30 cellular contexts compared by ENCODE assay signal in genomic region chr13:96346846-96347367, GRCh38.
A peak's percentile ranks its signal among the peaks of the same experiment; 100 is the strongest.
DNase-seq lines count a peak whose midpoint lies in the region; ATAC-seq and TF ChIP-seq lines count a peak whose summit lies in the region.
"Had no signal": no experiment of that assay in that cellular context is flagged by ENCODE, and none has a peak within 500 bp of the region (broad histone marks: within the 10 kb centered on the region; RNA-seq: fewer than 3 reads in every experiment).

No MANE protein-coding gene starts in this region.

- DNase-seq in SK-N-SH (peak; percentile 51), BE2C (peak; percentile 74), mesendoderm (peak; percentile 40), colonic mucosa (no peak), occipital lobe (lab: John Stamatoyannopoulos, UW) (no peak)
- DNase-seq: 8988T; ACHN; AML-193; C1 segment of cervical spinal cord; Caco-2; Calu3; CD4-positive, alpha-beta memory T cell; CD4-positive, alpha-beta T cell; CD4-positive, CD25-positive, alpha-beta regulatory T cell; CD8-positive, alpha-beta memory T cell; CD8-positive, alpha-beta T cell; COR-L47; DMS 273 treated with DMSO at 0.1 percent for 48 hours; DMS153; DMS53; DMS79; DMS79 treated with DMSO at 0.1 percent for 48 hours; DND-41; EL had no signal

- no peak overlapping the region for H3K23ac ChIP-seq in mesendoderm (ENCODE audit: low read length)

- TF ChIP-seq RAD21 in SK-N-SH (IDR thresholded peaks at IDR 0.05; ENCODE audit: low read length): peak; percentile 27

- no peak overlapping the region for H2AFZ ChIP-seq in SK-N-SH (ENCODE audit: low read depth)

- POLR2A ChIA-PET in SK-N-SH (lab: Yijun Ruan, JAX): no interaction called here

- CTCF ChIA-PET in SK-N-SH (lab: Yijun Ruan, JAX): interaction anchor here (1.4 kb wide), 1 partner anchor 470 kb away, joined by 5 read pairs; no protein-coding TSS in a partner anchor

- no peaks in the 10 kb centered on the region for H3K79me2 ChIP-seq in SK-N-SH (ENCODE audit: insufficient read depth)
- no peaks in the 10 kb centered on the region for H3K79me2 ChIP-seq in mesendoderm (ENCODE audit: control insufficient read depth, insufficient read depth, low read length)

- H3K56ac ChIP-seq in mesendoderm (ENCODE audit: low read length): no peak overlapping the region

- WGBS in SK-N-SH (ENCODE audit: low lambda C conversion rate): 34% methylated on average over 5 of the region's 5 CpGs
- WGBS in mesendoderm (ENCODE audit: extremely low coverage, insufficient coverage, low lambda C conversion rate): no CpG with 5 or more reads among the region's 5 CpGs

- no peaks in the 10 kb centered on the region for H4K20me1 ChIP-seq in SK-N-SH (ENCODE audit: insufficient read depth)
- H4K20me1 ChIP-seq: BLaER1; BLaER1 treated with 17β-estradiol and CSF1 and Interleukin-3, amounts not matched to agents 10 nM and 100 nM had no signal

- no peaks in the 10 kb centered on the region for H3F3A ChIP-seq in SK-N-SH (replicated peaks; ENCODE audit: insufficient read depth)

- intact Hi-C loops in colonic mucosa (cut with DNase I): no loop called here

- H3K9ac ChIP-seq in SK-N-SH (no peak overlapping the region), mesendoderm (ENCODE audit: low read length) (no peak overlapping the region), colonic mucosa (ENCODE audit: low read depth in 2 of 2, low read length in 2 of 2) (no peak overlapping the region)
- H3K9ac ChIP-seq: BLaER1; BLaER1 treated with 17β-estradiol and CSF1 and Interleukin-3, amounts not matched to agents 10 nM and 100 nM had no signal

- no peak overlapping the region for H2AK5ac ChIP-seq in mesendoderm (ENCODE audit: low read length)

- no peaks in the 10 kb centered on the region for H3K36me3 ChIP-seq in SK-N-SH (replicated peaks in 1 of 2; ENCODE audit: control insufficient read depth in 1 of 2, insufficient read depth in 2 of 2, low read length in 1 of 2)
- no peaks in the 10 kb centered on the region for H3K36me3 ChIP-seq in BE2C
- no peaks in the 10 kb centered on the region for H3K36me3 ChIP-seq in mesendoderm (ENCODE audit: control insufficient read depth, insufficient read depth, low read length)
- H3K36me3 ChIP-seq in colonic mucosa: no peaks in the 10 kb centered on the region
- H3K36me3 ChIP-seq: BLaER1; BLaER1 treated with 17β-estradiol and CSF1 and Interleukin-3, amounts not matched to agents 10 nM and 100 nM had no signal

- TF ChIP-seq EP300 in SK-N-SH (IDR thresholded peaks at IDR 0.05; ENCODE audit: borderline replicate concordance in 1 of 2, low read depth in 1 of 2, low read length in 1 of 2): peak in 1 of 2 experiments; percentile 72; a peak in 2 of 4 replicates

- H4K5ac ChIP-seq in mesendoderm (ENCODE audit: low read length): no peak overlapping the region

- no peak overlapping the region for H4K8ac ChIP-seq in mesendoderm (ENCODE audit: low read depth, low read length)

- H3K4ac ChIP-seq in mesendoderm (ENCODE audit: low read depth, low read length): no peak overlapping the region

- no peak for TF ChIP-seq CTCF in SK-N-SH (IDR thresholded peaks at IDR 0.05)
- no peak for TF ChIP-seq CTCF in BE2C (IDR thresholded peaks at IDR 0.05; ENCODE audit: low read depth, low read length)
- no peak for TF ChIP-seq CTCF in colonic mucosa (IDR thresholded peaks at IDR 0.05)

- H3K9me3 ChIP-seq in SK-N-SH (no peaks in the 10 kb centered on the region), BE2C (no peaks in the 10 kb centered on the region), colonic mucosa (no peaks in the 10 kb centered on the region)
- H3K9me3 ChIP-seq: A549; BLaER1; BLaER1 treated with 17β-estradiol and CSF1 and Interleukin-3, amounts not matched to agents 10 nM and 100 nM; Caco-2 had no signal

- no peak overlapping the region for H2BK15ac ChIP-seq in mesendoderm (replicated peaks; ENCODE audit: low read depth)

- H3K9me2 ChIP-seq in SK-N-SH: no peaks in the 10 kb centered on the region

- H3K4me1 ChIP-seq in SK-N-SH (ENCODE audit: control insufficient read depth in 1 of 2, insufficient read depth in 2 of 2, low read depth in 1 of 2, low read length in 1 of 2): peaks cover 0 to 5% of the 10 kb centered on the region in 2 experiments; a peak in 2 of 4 replicates
- H3K4me1 ChIP-seq in BE2C: peaks cover 11% of the 10 kb centered on the region
- no peaks in the 10 kb centered on the region for H3K4me1 ChIP-seq in mesendoderm (ENCODE audit: control insufficient read depth, low read depth, low read length)
- no peaks in the 10 kb centered on the region for H3K4me1 ChIP-seq in colonic mucosa
- H3K4me1 ChIP-seq: A549, BLaER1, Caco-2 had no signal

- H3K27ac ChIP-seq in SK-N-SH (ENCODE audit: low read depth in 2 of 2, low read length in 1 of 2): peak overlapping the region in 1 of 2 experiments; percentile 67; a peak in 1 of 4 replicates
- H3K27ac ChIP-seq in mesendoderm (ENCODE audit: low read depth, low read length): no peak overlapping the region
- no peak overlapping the region for H3K27ac ChIP-seq in colonic mucosa
- H3K27ac ChIP-seq: 22Rv1; A549; BLaER1; BLaER1 treated with 17β-estradiol and CSF1 and Interleukin-3, amounts not matched to agents 10 nM and 100 nM; C4-2B had no signal

- no peak overlapping the region for H2BK5ac ChIP-seq in mesendoderm (ENCODE audit: low read length)

- no peak overlapping the region for H3K4me2 ChIP-seq in SK-N-SH
- H3K4me2 ChIP-seq in mesendoderm (ENCODE audit: low read length): no peak overlapping the region
- H3K4me2 ChIP-seq: A549; BLaER1; BLaER1 treated with 17β-estradiol and CSF1 and Interleukin-3, amounts not matched to agents 10 nM and 100 nM had no signal

- ATAC-seq in SK-N-SH treated with all-trans-retinoic acid at 6 μM for 48 hours: no peak; the same call in 2 of the 3 replicates
- ATAC-seq: A549; CD8-positive, alpha-beta T cell had no signal

- H3K4me3 ChIP-seq in SK-N-SH (ENCODE audit: low read depth in 2 of 2, low read length in 1 of 2): no peak overlapping the region
- no peak overlapping the region for H3K4me3 ChIP-seq in BE2C (ENCODE audit: low read depth, low read length)
- no peak overlapping the region for H3K4me3 ChIP-seq in mesendoderm (ENCODE audit: low read length)
- H3K4me3 ChIP-seq in colonic mucosa: no peak overlapping the region
- H3K4me3 ChIP-seq: A549; BLaER1; BLaER1 treated with 17β-estradiol and CSF1 and Interleukin-3, amounts not matched to agents 10 nM and 100 nM had no signal

- H3K79me1 ChIP-seq in mesendoderm (ENCODE audit: low read length): no peaks in the 10 kb centered on the region

- no peaks in the 10 kb centered on the region for H3K27me3 ChIP-seq in SK-N-SH (ENCODE audit: insufficient read depth)
- no peaks in the 10 kb centered on the region for H3K27me3 ChIP-seq in BE2C
- no peaks in the 10 kb centered on the region for H3K27me3 ChIP-seq in mesendoderm (ENCODE audit: insufficient read depth, low read length, poor library complexity)
- H3K27me3 ChIP-seq in colonic mucosa: no peaks in the 10 kb centered on the region
- H3K27me3 ChIP-seq: BLaER1; BLaER1 treated with 17β-estradiol and CSF1 and Interleukin-3, amounts not matched to agents 10 nM and 100 nM had no signal

- no peak overlapping the region for H3K18ac ChIP-seq in mesendoderm (ENCODE audit: low read length)

- no peak overlapping the region for H2BK120ac ChIP-seq in mesendoderm (ENCODE audit: low read depth, low read length)

TF ChIP-seq in SK-N-SH, 30 proteins besides CTCF, POLR2A, EP300 and RAD21 (continues in another document):
- TF ChIP-seq GATA2 (CRISPR knock-in tag; IDR thresholded peaks at IDR 0.05): peak; percentile 52
- TF ChIP-seq MXI1 (IDR thresholded peaks at IDR 0.05; ENCODE audit: low read depth, low read length): peak; percentile 23; the same call in 1 of the 2 replicates

TF ChIP-seq in SK-N-SH treated with all-trans-retinoic acid at 6 μM for 48 hours, 23 proteins besides CTCF, POLR2A, EP300 and RAD21:
- TF ChIP-seq ZFP3 (CRISPR knock-in tag; IDR thresholded peaks at IDR 0.05) (no peak), ZNF565 (CRISPR knock-in tag; conservative IDR thresholded peaks at IDR 0.05; ENCODE audit: low read depth) (no peak), PPARA (CRISPR knock-in tag; IDR thresholded peaks at IDR 0.05; ENCODE audit: borderline replicate concordance) (no peak)

Comparison
In these comparisons a context has a peak if more than half of its experiments do, and no peak if none do; other contexts are left out.
1. DNase-seq: peak in SK-N-SH (single experiment), BE2C (single experiment) and mesendoderm (single experiment); none in colonic mucosa (single experiment) and occipital lobe (single experiment).